1 cellular context compared by ENCODE assay signal in genomic region chr3:127836004-127836882, GRCh38.
TF ChIP-seq lines count a peak whose summit lies in the region.

No MANE protein-coding gene starts in this region.

TF ChIP-seq in GM12878, 131 proteins besides CTCF, POLR2A, EP300 and RAD21 (continued from another document and continues in another):
- TF ChIP-seq SMAD1 (IDR thresholded peaks at IDR 0.05; ENCODE audit: low read depth, partially characterized antibody), result no peak
- no peak for TF ChIP-seq PRDM15 (CRISPR knock-in tag; IDR thresholded peaks at IDR 0.05)
- no peak for TF ChIP-seq CHD4 (IDR thresholded peaks at IDR 0.05)
- peak; percentile 93 for TF ChIP-seq PBX3 (IDR thresholded peaks at IDR 0.05; ENCODE audit: insufficient replicate concordance, low read depth, low read length)
- TF ChIP-seq NR2C2 (IDR thresholded peaks at IDR 0.05; ENCODE audit: borderline replicate concordance, control insufficient read depth, insufficient read length, low read depth), result no peak
- no peak for TF ChIP-seq FOXK2 (IDR thresholded peaks at IDR 0.05)
- no peak for TF ChIP-seq REST (IDR thresholded peaks at IDR 0.05; ENCODE audit: low read depth, low read length)
- TF ChIP-seq GABPA (IDR thresholded peaks at IDR 0.05; ENCODE audit: low read depth), result no peak
- TF ChIP-seq PKNOX1 (IDR thresholded peaks at IDR 0.05), result peak; percentile 97
- TF ChIP-seq RUNX3 (IDR thresholded peaks at IDR 0.05; ENCODE audit: low read length), result peak; percentile 85
- TF ChIP-seq BMI1 (IDR thresholded peaks at IDR 0.05; ENCODE audit: borderline replicate concordance), result peak; percentile 77; the same call in 1 of the 2 replicates
- TF ChIP-seq TARDBP (IDR thresholded peaks at IDR 0.05; ENCODE audit: borderline replicate concordance), result no peak
- TF ChIP-seq IRF4 (IDR thresholded peaks at IDR 0.05; ENCODE audit: low read depth, low read length), result peak; percentile 45; the same call in 1 of the 2 replicates
- TF ChIP-seq SMARCA5 (IDR thresholded peaks at IDR 0.05), result 0 out of 2 replicates have a peak, but pooled peaks have one; percentile 53
- no peak for TF ChIP-seq CEBPZ (IDR thresholded peaks at IDR 0.05; ENCODE audit: low read depth, low read length)
- TF ChIP-seq IRF3 (IDR thresholded peaks at IDR 0.05), result no peak
- TF ChIP-seq ZBTB11 (CRISPR knock-in tag; IDR thresholded peaks at IDR 0.05), result no peak
- TF ChIP-seq MXI1 (IDR thresholded peaks at IDR 0.05; ENCODE audit: low read depth, low read length), result peak; percentile 67; the same call in 1 of the 2 replicates
- TF ChIP-seq TCF7 (IDR thresholded peaks at IDR 0.05; ENCODE audit: borderline replicate concordance), result no peak
- peak; percentile 35; the same call in 1 of the 2 replicates for TF ChIP-seq TAF1 (IDR thresholded peaks at IDR 0.05; ENCODE audit: borderline replicate concordance, low read depth, low read length)
- TF ChIP-seq WRNIP1 (IDR thresholded peaks at IDR 0.05; ENCODE audit: borderline replicate concordance, low read depth, low read length), result no peak
- TF ChIP-seq HCFC1 (IDR thresholded peaks at IDR 0.05; ENCODE audit: low read length), result no peak
- TF ChIP-seq NRF1 (conservative IDR thresholded peaks at IDR 0.05; ENCODE audit: low read depth, low read length), result no peak
- no peak for TF ChIP-seq FOS (IDR thresholded peaks at IDR 0.05; ENCODE audit: borderline replicate concordance, extremely low read depth, insufficient read length)
- no peak for TF ChIP-seq STAT3 (IDR thresholded peaks at IDR 0.05; ENCODE audit: low read depth, low read length)
- peak; percentile 45; the same call in 1 of the 3 replicates for TF ChIP-seq POU2F2 (IDR thresholded peaks at IDR 0.05; ENCODE audit: borderline replicate concordance, low read depth, low read length)
- peak; percentile 42 for TF ChIP-seq DPF2 (IDR thresholded peaks at IDR 0.05)
- TF ChIP-seq STAT1 (conservative IDR thresholded peaks at IDR 0.05), result 0 out of 2 replicates have a peak, but pooled peaks have one; percentile 29
- no peak for TF ChIP-seq SREBF1 (IDR thresholded peaks at IDR 0.05; ENCODE audit: low read length)
- TF ChIP-seq E4F1 (IDR thresholded peaks at IDR 0.05; ENCODE audit: borderline replicate concordance, partially characterized antibody), result no peak
- TF ChIP-seq PAX5 (IDR thresholded peaks at IDR 0.05; ENCODE audit: borderline replicate concordance, low read depth, low read length), result no peak
- TF ChIP-seq MYB (IDR thresholded peaks at IDR 0.05; ENCODE audit: borderline replicate concordance, low read depth, low read length), result no peak
- no peak for TF ChIP-seq NFXL1 (IDR thresholded peaks at IDR 0.05; ENCODE audit: borderline replicate concordance)
- TF ChIP-seq YY1 (IDR thresholded peaks at IDR 0.05; ENCODE audit: low read depth, low read length), result 0 out of 2 replicates have a peak, but pooled peaks have one; percentile 17
- no peak for TF ChIP-seq E2F4 (IDR thresholded peaks at IDR 0.05; ENCODE audit: low read depth, low read length)
- TF ChIP-seq SMAD5 (IDR thresholded peaks at IDR 0.05; ENCODE audit: low read depth), result no peak
- peak; percentile 18; the same call in 1 of the 2 replicates for TF ChIP-seq SPI1 (IDR thresholded peaks at IDR 0.05; ENCODE audit: borderline replicate concordance, insufficient read depth, low read depth, low read length)
- TF ChIP-seq SIX5 (IDR thresholded peaks at IDR 0.05; ENCODE audit: low read depth, low read length, severe bottlenecking), result no peak
